ENCODE assay signal across 8 cellular contexts in genomic region chr2:225282858-225283693, GRCh38.
DNase-seq lines count a peak whose midpoint lies in the region; TF ChIP-seq lines count a peak whose summit lies in the region.

No MANE protein-coding gene starts in this region.

- peak; percentile 76 for TF ChIP-seq CTCF in AG09319 (IDR thresholded peaks at IDR 0.05; ENCODE audit: low read depth, low read length)
- peak; percentile 85 for TF ChIP-seq CTCF in GM12865 (IDR thresholded peaks at IDR 0.05; ENCODE audit: insufficient read depth, low read depth, low read length, missing control alignments)
- peak; percentile 73 for TF ChIP-seq CTCF in LNCAP (IDR thresholded peaks at IDR 0.05)
- TF ChIP-seq CTCF in foreskin fibroblast (IDR thresholded peaks at IDR 0.05; ENCODE audit: low read depth, low read length), result peak; percentile 81
- peak; percentile 74 for TF ChIP-seq CTCF in smooth muscle cell (IDR thresholded peaks at IDR 0.05; ENCODE audit: borderline replicate concordance, insufficient read depth, poor library complexity, severe bottlenecking)

- H3K4me3 ChIP-seq in GM12865 (ENCODE audit: low read depth, low read length) (no peak overlapping the region), foreskin fibroblast (ENCODE audit: low read depth in 1 of 2, low read length in 2 of 2) (no peak overlapping the region), smooth muscle cell (no peak overlapping the region)

- no peak overlapping the region for H3K9ac ChIP-seq in smooth muscle cell (ENCODE audit: low read depth)

- no peaks in the 10 kb centered on the region for H3K79me2 ChIP-seq in smooth muscle cell (ENCODE audit: low read depth)

- no peak overlapping the region for H2AFZ ChIP-seq in smooth muscle cell (ENCODE audit: low read depth)

- peaks cover 12% of the 10 kb centered on the region for H3K4me1 ChIP-seq in smooth muscle cell (ENCODE audit: low read depth)

- no peaks in the 10 kb centered on the region for H3K27me3 ChIP-seq in smooth muscle cell (ENCODE audit: low read depth)

- H4K20me1 ChIP-seq in smooth muscle cell (ENCODE audit: low read depth), result no peaks in the 10 kb centered on the region

- H3K36me3 ChIP-seq in smooth muscle cell (ENCODE audit: low read depth), result no peaks in the 10 kb centered on the region

- 34% methylated on average over 4 of the region's 4 CpGs for WGBS in smooth muscle cell (ENCODE audit: low lambda C conversion rate)

- H3K9me3 ChIP-seq in smooth muscle cell (replicated peaks; ENCODE audit: low read depth), result no peaks in the 10 kb centered on the region

- no peak overlapping the region for H3K4me2 ChIP-seq in smooth muscle cell

- no peaks in the 10 kb centered on the region for H3F3A ChIP-seq in smooth muscle cell (ENCODE audit: low read depth)

- DNase-seq in AG09319 (ENCODE audit: extremely low read depth, low read depth), result no peak
- DNase-seq in GM12865 (ENCODE audit: low read depth), result peak; percentile 47
- DNase-seq in HCEC 1CT, result peak; percentile 47
- peak; percentile 40 for DNase-seq in SKM-1 treated with dmso at 0.1 percent for 144 hours (lab: John Stamatoyannopoulos, UW; ENCODE audit: unreplicated experiment)
- DNase-seq in foreskin fibroblast, result peak; percentile 26 to 64
- no peak for DNase-seq in smooth muscle cell (lab: John Stamatoyannopoulos, UW; ENCODE audit: unreplicated experiment)
- no peak for DNase-seq in cortex of kidney (lab: John Stamatoyannopoulos, UW)

- H3K27ac ChIP-seq in smooth muscle cell (ENCODE audit: low read depth), result no peak overlapping the region

Comparison
In these comparisons a context has a peak if more than half of its experiments do, and no peak if none do; other contexts are left out.
1. DNase-seq: peak in GM12865 (single experiment), HCEC 1CT (single experiment), SKM-1 treated with dmso at 0.1 percent for 144 hours (single experiment) and foreskin fibroblast (2 of 2); none in AG09319 (single experiment), smooth muscle cell (single experiment) and cortex of kidney (single experiment).
2. Peak in every context shown above with its lines, with median percentiles within 50 percentile points of each other: CTCF ChIP-seq.